ENCODE assay signal across 1 cellular context in the genomic region with DNA sequence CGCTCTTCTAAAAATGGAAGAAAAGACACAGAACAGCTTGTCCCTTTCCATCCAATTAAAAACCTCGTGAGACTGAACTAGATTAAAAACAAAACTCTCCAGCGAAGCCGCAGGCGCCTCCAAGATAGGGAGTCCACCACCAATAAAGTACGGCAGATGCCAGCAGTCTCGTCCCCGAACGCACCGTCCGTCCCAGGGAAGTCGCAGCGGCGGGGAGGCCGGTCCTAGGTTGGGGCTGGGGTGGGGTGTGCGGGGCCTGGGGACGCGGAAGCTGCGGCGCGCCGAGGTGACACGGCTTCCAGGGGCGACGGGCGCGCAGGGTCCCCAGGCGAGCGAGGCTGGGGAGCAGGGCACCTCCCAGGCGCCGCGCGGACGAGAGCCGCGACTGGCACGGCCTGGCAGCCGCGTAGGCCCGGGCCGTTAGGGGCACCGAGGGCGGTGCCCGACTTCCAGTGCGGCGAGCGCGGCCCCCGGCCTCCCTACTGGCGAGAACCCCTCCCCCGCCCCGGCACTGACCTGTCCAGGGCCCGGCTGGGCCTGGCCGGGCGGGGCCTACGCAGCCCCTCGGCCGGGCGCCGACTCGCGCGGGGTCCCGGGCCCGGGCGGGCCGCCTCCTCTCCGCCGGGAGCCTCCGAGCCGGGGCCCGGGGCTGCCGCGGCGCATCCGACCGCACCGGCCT.
TF ChIP-seq lines count a peak whose summit lies in the region.

No MANE protein-coding gene starts in this region.

TF ChIP-seq in K562, 482 proteins besides CTCF, POLR2A, EP300 and RAD21 (continued from another document and continues in another):
- TF ChIP-seq ZBTB7A (IDR thresholded peaks at IDR 0.05; ENCODE audit: borderline replicate concordance, control insufficient read depth, low read depth, low read length), result peak; percentile 58; the same call in 1 of the 2 replicates
- TF ChIP-seq RBM25 (IDR thresholded peaks at IDR 0.05; ENCODE audit: low read depth, low read length, severe bottlenecking), result no peak
- TF ChIP-seq, protein P1, sequence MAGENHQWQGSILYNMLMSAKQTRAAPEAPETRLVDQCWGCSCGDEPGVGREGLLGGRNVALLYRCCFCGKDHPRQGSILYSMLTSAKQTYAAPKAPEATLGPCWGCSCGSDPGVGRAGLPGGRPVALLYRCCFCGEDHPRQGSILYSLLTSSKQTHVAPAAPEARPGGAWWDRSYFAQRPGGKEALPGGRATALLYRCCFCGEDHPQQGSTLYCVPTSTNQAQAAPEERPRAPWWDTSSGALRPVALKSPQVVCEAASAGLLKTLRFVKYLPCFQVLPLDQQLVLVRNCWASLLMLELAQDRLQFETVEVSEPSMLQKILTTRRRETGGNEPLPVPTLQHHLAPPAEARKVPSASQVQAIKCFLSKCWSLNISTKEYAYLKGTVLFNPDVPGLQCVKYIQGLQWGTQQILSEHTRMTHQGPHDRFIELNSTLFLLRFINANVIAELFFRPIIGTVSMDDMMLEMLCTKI (IDR thresholded peaks at IDR 0.05; ENCODE audit: partially characterized antibody), result no peak
- TF ChIP-seq ZNF589 (CRISPR knock-in tag; IDR thresholded peaks at IDR 0.05; ENCODE audit: low read depth), result no peak; the same call in 1 of the 2 replicates
- peak; percentile 59 for TF ChIP-seq CXXC5 (CRISPR knock-in tag; IDR thresholded peaks at IDR 0.05)
- no peak for TF ChIP-seq OTX1 (CRISPR knock-in tag; IDR thresholded peaks at IDR 0.05)
- 0 out of 2 replicates have a peak, but pooled peaks have one; percentile 9 for TF ChIP-seq STAG1 (CRISPR knock-in tag; IDR thresholded peaks at IDR 0.05; ENCODE audit: borderline replicate concordance)
- 0 out of 2 replicates have a peak, but pooled peaks have one; percentile 63 for TF ChIP-seq MED1 (CRISPR knock-in tag; IDR thresholded peaks at IDR 0.05; ENCODE audit: borderline replicate concordance)
- no peak for TF ChIP-seq EWSR1 (IDR thresholded peaks at IDR 0.05; ENCODE audit: borderline replicate concordance, low read depth, partially characterized antibody)
- TF ChIP-seq HCFC1 (IDR thresholded peaks at IDR 0.05; ENCODE audit: low read depth, low read length), result peak; percentile 43
- no peak for TF ChIP-seq NCOA4 (IDR thresholded peaks at IDR 0.05; ENCODE audit: partially characterized antibody)
- 0 out of 2 replicates have a peak, but pooled peaks have one; percentile 53 for TF ChIP-seq RB1 (IDR thresholded peaks at IDR 0.05; ENCODE audit: low read depth)
- 0 out of 2 replicates have a peak, but pooled peaks have one; percentile 14 for TF ChIP-seq HIVEP1 (CRISPR knock-in tag; IDR thresholded peaks at IDR 0.05)
- TF ChIP-seq MAFK (IDR thresholded peaks at IDR 0.05; ENCODE audit: low read length), result no peak
- TF ChIP-seq RBBP5 (IDR thresholded peaks at IDR 0.05; ENCODE audit: borderline replicate concordance, insufficient read depth, low read length, poor library complexity, severe bottlenecking), result peak; percentile 68
- no peak for TF ChIP-seq USF1 (CRISPR knock-in tag; IDR thresholded peaks at IDR 0.05)
- TF ChIP-seq, protein P2, sequence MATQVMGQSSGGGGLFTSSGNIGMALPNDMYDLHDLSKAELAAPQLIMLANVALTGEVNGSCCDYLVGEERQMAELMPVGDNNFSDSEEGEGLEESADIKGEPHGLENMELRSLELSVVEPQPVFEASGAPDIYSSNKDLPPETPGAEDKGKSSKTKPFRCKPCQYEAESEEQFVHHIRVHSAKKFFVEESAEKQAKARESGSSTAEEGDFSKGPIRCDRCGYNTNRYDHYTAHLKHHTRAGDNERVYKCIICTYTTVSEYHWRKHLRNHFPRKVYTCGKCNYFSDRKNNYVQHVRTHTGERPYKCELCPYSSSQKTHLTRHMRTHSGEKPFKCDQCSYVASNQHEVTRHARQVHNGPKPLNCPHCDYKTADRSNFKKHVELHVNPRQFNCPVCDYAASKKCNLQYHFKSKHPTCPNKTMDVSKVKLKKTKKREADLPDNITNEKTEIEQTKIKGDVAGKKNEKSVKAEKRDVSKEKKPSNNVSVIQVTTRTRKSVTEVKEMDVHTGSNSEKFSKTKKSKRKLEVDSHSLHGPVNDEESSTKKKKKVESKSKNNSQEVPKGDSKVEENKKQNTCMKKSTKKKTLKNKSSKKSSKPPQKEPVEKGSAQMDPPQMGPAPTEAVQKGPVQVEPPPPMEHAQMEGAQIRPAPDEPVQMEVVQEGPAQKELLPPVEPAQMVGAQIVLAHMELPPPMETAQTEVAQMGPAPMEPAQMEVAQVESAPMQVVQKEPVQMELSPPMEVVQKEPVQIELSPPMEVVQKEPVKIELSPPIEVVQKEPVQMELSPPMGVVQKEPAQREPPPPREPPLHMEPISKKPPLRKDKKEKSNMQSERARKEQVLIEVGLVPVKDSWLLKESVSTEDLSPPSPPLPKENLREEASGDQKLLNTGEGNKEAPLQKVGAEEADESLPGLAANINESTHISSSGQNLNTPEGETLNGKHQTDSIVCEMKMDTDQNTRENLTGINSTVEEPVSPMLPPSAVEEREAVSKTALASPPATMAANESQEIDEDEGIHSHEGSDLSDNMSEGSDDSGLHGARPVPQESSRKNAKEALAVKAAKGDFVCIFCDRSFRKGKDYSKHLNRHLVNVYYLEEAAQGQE (CRISPR knock-in tag; IDR thresholded peaks at IDR 0.05; ENCODE audit: low read depth), result 0 out of 2 replicates have a peak, but pooled peaks have one; percentile 53
- 0 out of 4 replicates have a peak, but pooled peaks of 1 of the 2 experiments have one; percentile 25 for TF ChIP-seq MNT (conservative IDR thresholded peaks at IDR 0.05)
- no peak for TF ChIP-seq PHB (CRISPR knock-in tag; IDR thresholded peaks at IDR 0.05)
- TF ChIP-seq STAT5B (CRISPR knock-in tag; IDR thresholded peaks at IDR 0.05), result no peak
- TF ChIP-seq ZNF445 (CRISPR knock-in tag; IDR thresholded peaks at IDR 0.05; ENCODE audit: low read depth), result no peak
- TF ChIP-seq ATF1 (CRISPR knock-in tag; IDR thresholded peaks at IDR 0.05), result 0 out of 2 replicates have a peak, but pooled peaks have one; percentile 38
- no peak for TF ChIP-seq ATF1 (tag; IDR thresholded peaks at IDR 0.05)
- TF ChIP-seq MLLT1 (IDR thresholded peaks at IDR 0.05), result 0 out of 4 replicates have a peak, but pooled peaks of 1 of the 2 experiments have one; percentile 12
- peak; percentile 35; the same call in 1 of the 2 replicates for TF ChIP-seq ZBTB9 (CRISPR knock-in tag; IDR thresholded peaks at IDR 0.05)
- peak; percentile 51; the same call in 1 of the 2 replicates for TF ChIP-seq E2F3 (CRISPR knock-in tag; IDR thresholded peaks at IDR 0.05)
- 0 out of 2 replicates have a peak, but pooled peaks have one; percentile 19 for TF ChIP-seq ATF4 (CRISPR knock-in tag; IDR thresholded peaks at IDR 0.05)
- no peak for TF ChIP-seq SREBF2 (CRISPR knock-in tag; IDR thresholded peaks at IDR 0.05)
- TF ChIP-seq, protein P3, sequence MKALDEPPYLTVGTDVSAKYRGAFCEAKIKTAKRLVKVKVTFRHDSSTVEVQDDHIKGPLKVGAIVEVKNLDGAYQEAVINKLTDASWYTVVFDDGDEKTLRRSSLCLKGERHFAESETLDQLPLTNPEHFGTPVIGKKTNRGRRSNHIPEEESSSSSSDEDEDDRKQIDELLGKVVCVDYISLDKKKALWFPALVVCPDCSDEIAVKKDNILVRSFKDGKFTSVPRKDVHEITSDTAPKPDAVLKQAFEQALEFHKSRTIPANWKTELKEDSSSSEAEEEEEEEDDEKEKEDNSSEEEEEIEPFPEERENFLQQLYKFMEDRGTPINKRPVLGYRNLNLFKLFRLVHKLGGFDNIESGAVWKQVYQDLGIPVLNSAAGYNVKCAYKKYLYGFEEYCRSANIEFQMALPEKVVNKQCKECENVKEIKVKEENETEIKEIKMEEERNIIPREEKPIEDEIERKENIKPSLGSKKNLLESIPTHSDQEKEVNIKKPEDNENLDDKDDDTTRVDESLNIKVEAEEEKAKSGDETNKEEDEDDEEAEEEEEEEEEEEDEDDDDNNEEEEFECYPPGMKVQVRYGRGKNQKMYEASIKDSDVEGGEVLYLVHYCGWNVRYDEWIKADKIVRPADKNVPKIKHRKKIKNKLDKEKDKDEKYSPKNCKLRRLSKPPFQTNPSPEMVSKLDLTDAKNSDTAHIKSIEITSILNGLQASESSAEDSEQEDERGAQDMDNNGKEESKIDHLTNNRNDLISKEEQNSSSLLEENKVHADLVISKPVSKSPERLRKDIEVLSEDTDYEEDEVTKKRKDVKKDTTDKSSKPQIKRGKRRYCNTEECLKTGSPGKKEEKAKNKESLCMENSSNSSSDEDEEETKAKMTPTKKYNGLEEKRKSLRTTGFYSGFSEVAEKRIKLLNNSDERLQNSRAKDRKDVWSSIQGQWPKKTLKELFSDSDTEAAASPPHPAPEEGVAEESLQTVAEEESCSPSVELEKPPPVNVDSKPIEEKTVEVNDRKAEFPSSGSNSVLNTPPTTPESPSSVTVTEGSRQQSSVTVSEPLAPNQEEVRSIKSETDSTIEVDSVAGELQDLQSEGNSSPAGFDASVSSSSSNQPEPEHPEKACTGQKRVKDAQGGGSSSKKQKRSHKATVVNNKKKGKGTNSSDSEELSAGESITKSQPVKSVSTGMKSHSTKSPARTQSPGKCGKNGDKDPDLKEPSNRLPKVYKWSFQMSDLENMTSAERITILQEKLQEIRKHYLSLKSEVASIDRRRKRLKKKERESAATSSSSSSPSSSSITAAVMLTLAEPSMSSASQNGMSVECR (CRISPR knock-in tag; IDR thresholded peaks at IDR 0.05), result peak; percentile 14; the same call in 1 of the 2 replicates
- TF ChIP-seq GMEB1 (CRISPR knock-in tag; IDR thresholded peaks at IDR 0.05), result no peak
- TF ChIP-seq BRCA1 (IDR thresholded peaks at IDR 0.05), result no peak
- 0 out of 2 replicates have a peak, but pooled peaks have one; percentile 34 for TF ChIP-seq BRCA1 (CRISPR knock-in tag; IDR thresholded peaks at IDR 0.05)
- peak; percentile 78 for TF ChIP-seq THAP12 (CRISPR knock-in tag; IDR thresholded peaks at IDR 0.05)
